In the genomic region with DNA sequence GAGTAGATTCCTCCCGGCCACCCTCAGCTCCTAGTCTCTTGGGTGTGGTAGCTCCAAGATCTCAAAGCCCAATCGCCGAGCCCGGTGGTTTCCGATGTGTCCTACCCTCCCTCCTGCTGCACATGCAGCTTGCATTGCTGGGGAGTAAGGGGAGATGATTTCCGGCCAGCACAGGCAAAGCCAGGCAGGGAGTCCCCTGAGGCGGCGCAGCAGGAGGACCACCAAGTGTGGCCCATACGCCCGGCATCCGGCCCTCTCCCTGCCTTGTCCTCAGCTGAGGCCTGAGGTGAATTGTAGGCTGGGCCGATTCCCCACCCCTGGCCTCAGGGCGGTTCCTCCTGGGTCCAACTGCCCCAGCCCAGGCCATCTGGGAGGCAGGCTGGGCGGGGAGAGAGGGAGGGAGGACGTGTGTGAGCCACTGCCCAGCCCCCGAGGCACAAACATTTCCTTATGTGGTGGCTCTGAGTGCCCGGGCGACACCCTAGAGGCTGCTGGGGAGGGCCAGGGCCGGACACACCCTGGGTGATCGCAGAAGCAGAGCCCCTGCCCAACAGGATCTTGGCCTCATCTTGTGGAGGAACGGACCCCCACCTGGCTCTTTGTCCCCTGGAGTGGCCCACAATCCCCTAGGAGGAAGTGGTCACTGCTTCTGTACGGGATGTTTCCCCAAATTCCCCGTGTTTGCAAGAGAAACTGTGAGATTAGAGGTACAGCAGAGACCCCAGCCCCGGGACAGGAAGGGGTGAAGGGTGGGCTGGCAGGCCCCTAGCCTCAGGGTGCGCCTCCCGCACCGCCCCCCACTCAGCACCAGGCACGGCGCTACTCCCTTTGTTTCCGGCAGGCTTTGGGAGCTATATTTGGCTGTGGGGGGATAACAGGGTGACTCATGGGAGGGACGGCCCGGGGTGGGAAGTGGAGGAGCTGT, we compare ENCODE assay signal across 2 cellular contexts.
TF ChIP-seq lines count a peak whose summit lies in the region.

No MANE protein-coding gene starts in this region.

TF ChIP-seq in GM23338, 12 proteins besides CTCF, POLR2A, EP300 and RAD21 (continued from another document):
- TF ChIP-seq JUNB (IDR thresholded peaks at IDR 0.05; ENCODE audit: unreplicated experiment): no peak
- no peak for TF ChIP-seq ZNF331 (CRISPR knock-in tag; IDR thresholded peaks at IDR 0.05; ENCODE audit: low read depth)

TF ChIP-seq in WTC11, 78 proteins besides CTCF, POLR2A, EP300 and RAD21 (continued from another document):
- TF ChIP-seq ZNF423 (CRISPR knock-in tag; IDR thresholded peaks at IDR 0.05) (peak; percentile 100), CREB1 (CRISPR knock-in tag; IDR thresholded peaks at IDR 0.05) (peak; percentile 62; the same call in 1 of the 2 replicates), ZNF219 (CRISPR knock-in tag; IDR thresholded peaks at IDR 0.05; ENCODE audit: borderline replicate concordance) (peak; percentile 28; the same call in 1 of the 2 replicates), FOXK1 (CRISPR knock-in tag; IDR thresholded peaks at IDR 0.05) (peak; percentile 68; the same call in 1 of the 2 replicates), RELA (CRISPR knock-in tag; IDR thresholded peaks at IDR 0.05; ENCODE audit: borderline replicate concordance) (no peak; the same call in 1 of the 2 replicates), ESRRA (CRISPR knock-in tag; IDR thresholded peaks at IDR 0.05; ENCODE audit: borderline replicate concordance) (peak; percentile 81; the same call in 1 of the 2 replicates), ZNF416 (CRISPR knock-in tag; IDR thresholded peaks at IDR 0.05) (0 out of 2 replicates have a peak, but pooled peaks have one; percentile 16), ZNF671 (CRISPR knock-in tag; IDR thresholded peaks at IDR 0.05) (peak; percentile 34; the same call in 1 of the 2 replicates), TP53 (CRISPR knock-in tag; IDR thresholded peaks at IDR 0.05) (no peak; the same call in 1 of the 2 replicates), ZNF232 (CRISPR knock-in tag; IDR thresholded peaks at IDR 0.05) (peak; percentile 94), ZNF121 (CRISPR knock-in tag; IDR thresholded peaks at IDR 0.05) (peak; percentile 51; the same call in 1 of the 2 replicates), ELF4 (CRISPR knock-in tag; IDR thresholded peaks at IDR 0.05; ENCODE audit: low read depth) (0 out of 2 replicates have a peak, but pooled peaks have one; percentile 28), MYBL2 (CRISPR knock-in tag; IDR thresholded peaks at IDR 0.05) (peak; percentile 68), ZNF396 (CRISPR knock-in tag; IDR thresholded peaks at IDR 0.05; ENCODE audit: borderline replicate concordance) (no peak), TEAD1 (CRISPR knock-in tag; IDR thresholded peaks at IDR 0.05) (no peak; the same call in 1 of the 2 replicates)
- TF ChIP-seq, protein P1, sequence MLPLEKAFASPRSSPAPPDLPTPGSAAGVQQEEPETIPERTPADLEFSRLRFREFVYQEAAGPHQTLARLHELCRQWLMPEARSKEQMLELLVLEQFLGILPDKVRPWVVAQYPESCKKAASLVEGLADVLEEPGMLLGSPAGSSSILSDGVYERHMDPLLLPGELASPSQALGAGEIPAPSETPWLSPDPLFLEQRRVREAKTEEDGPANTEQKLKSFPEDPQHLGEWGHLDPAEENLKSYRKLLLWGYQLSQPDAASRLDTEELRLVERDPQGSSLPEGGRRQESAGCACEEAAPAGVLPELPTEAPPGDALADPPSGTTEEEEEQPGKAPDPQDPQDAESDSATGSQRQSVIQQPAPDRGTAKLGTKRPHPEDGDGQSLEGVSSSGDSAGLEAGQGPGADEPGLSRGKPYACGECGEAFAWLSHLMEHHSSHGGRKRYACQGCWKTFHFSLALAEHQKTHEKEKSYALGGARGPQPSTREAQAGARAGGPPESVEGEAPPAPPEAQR (CRISPR knock-in tag; IDR thresholded peaks at IDR 0.05): peak; percentile 2; the same call in 1 of the 2 replicates
- TF ChIP-seq, protein P2, sequence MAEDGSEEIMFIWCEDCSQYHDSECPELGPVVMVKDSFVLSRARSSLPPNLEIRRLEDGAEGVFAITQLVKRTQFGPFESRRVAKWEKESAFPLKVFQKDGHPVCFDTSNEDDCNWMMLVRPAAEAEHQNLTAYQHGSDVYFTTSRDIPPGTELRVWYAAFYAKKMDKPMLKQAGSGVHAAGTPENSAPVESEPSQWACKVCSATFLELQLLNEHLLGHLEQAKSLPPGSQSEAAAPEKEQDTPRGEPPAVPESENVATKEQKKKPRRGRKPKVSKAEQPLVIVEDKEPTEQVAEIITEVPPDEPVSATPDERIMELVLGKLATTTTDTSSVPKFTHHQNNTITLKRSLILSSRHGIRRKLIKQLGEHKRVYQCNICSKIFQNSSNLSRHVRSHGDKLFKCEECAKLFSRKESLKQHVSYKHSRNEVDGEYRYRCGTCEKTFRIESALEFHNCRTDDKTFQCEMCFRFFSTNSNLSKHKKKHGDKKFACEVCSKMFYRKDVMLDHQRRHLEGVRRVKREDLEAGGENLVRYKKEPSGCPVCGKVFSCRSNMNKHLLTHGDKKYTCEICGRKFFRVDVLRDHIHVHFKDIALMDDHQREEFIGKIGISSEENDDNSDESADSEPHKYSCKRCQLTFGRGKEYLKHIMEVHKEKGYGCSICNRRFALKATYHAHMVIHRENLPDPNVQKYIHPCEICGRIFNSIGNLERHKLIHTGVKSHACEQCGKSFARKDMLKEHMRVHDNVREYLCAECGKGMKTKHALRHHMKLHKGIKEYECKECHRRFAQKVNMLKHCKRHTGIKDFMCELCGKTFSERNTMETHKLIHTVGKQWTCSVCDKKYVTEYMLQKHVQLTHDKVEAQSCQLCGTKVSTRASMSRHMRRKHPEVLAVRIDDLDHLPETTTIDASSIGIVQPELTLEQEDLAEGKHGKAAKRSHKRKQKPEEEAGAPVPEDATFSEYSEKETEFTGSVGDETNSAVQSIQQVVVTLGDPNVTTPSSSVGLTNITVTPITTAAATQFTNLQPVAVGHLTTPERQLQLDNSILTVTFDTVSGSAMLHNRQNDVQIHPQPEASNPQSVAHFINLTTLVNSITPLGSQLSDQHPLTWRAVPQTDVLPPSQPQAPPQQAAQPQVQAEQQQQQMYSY (CRISPR knock-in tag; IDR thresholded peaks at IDR 0.05): peak; percentile 71
- TF ChIP-seq, protein P3, sequence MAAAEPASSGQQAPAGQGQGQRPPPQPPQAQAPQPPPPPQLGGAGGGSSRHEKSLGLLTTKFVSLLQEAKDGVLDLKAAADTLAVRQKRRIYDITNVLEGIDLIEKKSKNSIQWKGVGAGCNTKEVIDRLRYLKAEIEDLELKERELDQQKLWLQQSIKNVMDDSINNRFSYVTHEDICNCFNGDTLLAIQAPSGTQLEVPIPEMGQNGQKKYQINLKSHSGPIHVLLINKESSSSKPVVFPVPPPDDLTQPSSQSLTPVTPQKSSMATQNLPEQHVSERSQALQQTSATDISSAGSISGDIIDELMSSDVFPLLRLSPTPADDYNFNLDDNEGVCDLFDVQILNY (CRISPR knock-in tag; IDR thresholded peaks at IDR 0.05): peak; percentile 54; the same call in 1 of the 2 replicates
- TF ChIP-seq, protein P4, sequence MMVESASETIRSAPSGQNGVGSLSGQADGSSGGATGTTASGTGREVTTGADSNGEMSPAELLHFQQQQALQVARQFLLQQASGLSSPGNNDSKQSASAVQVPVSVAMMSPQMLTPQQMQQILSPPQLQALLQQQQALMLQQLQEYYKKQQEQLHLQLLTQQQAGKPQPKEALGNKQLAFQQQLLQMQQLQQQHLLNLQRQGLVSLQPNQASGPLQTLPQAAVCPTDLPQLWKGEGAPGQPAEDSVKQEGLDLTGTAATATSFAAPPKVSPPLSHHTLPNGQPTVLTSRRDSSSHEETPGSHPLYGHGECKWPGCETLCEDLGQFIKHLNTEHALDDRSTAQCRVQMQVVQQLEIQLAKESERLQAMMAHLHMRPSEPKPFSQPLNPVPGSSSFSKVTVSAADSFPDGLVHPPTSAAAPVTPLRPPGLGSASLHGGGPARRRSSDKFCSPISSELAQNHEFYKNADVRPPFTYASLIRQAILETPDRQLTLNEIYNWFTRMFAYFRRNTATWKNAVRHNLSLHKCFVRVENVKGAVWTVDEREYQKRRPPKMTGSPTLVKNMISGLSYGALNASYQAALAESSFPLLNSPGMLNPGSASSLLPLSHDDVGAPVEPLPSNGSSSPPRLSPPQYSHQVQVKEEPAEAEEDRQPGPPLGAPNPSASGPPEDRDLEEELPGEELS (CRISPR knock-in tag; IDR thresholded peaks at IDR 0.05): peak; percentile 89
- TF ChIP-seq, protein P5, sequence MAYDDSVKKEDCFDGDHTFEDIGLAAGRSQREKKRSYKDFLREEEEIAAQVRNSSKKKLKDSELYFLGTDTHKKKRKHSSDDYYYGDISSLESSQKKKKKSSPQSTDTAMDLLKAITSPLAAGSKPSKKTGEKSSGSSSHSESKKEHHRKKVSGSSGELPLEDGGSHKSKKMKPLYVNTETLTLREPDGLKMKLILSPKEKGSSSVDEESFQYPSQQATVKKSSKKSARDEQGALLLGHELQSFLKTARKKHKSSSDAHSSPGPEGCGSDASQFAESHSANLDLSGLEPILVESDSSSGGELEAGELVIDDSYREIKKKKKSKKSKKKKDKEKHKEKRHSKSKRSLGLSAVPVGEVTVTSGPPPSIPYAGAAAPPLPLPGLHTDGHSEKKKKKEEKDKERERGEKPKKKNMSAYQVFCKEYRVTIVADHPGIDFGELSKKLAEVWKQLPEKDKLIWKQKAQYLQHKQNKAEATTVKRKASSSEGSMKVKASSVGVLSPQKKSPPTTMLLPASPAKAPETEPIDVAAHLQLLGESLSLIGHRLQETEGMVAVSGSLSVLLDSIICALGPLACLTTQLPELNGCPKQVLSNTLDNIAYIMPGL (CRISPR knock-in tag; IDR thresholded peaks at IDR 0.05): peak; percentile 67; the same call in 1 of the 2 replicates
- TF ChIP-seq, protein P6, sequence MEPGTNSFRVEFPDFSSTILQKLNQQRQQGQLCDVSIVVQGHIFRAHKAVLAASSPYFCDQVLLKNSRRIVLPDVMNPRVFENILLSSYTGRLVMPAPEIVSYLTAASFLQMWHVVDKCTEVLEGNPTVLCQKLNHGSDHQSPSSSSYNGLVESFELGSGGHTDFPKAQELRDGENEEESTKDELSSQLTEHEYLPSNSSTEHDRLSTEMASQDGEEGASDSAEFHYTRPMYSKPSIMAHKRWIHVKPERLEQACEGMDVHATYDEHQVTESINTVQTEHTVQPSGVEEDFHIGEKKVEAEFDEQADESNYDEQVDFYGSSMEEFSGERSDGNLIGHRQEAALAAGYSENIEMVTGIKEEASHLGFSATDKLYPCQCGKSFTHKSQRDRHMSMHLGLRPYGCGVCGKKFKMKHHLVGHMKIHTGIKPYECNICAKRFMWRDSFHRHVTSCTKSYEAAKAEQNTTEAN (CRISPR knock-in tag; IDR thresholded peaks at IDR 0.05): peak; percentile 90; the same call in 1 of the 2 replicates
- TF ChIP-seq, protein P7, sequence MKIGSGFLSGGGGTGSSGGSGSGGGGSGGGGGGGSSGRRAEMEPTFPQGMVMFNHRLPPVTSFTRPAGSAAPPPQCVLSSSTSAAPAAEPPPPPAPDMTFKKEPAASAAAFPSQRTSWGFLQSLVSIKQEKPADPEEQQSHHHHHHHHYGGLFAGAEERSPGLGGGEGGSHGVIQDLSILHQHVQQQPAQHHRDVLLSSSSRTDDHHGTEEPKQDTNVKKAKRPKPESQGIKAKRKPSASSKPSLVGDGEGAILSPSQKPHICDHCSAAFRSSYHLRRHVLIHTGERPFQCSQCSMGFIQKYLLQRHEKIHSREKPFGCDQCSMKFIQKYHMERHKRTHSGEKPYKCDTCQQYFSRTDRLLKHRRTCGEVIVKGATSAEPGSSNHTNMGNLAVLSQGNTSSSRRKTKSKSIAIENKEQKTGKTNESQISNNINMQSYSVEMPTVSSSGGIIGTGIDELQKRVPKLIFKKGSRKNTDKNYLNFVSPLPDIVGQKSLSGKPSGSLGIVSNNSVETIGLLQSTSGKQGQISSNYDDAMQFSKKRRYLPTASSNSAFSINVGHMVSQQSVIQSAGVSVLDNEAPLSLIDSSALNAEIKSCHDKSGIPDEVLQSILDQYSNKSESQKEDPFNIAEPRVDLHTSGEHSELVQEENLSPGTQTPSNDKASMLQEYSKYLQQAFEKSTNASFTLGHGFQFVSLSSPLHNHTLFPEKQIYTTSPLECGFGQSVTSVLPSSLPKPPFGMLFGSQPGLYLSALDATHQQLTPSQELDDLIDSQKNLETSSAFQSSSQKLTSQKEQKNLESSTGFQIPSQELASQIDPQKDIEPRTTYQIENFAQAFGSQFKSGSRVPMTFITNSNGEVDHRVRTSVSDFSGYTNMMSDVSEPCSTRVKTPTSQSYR (CRISPR knock-in tag; IDR thresholded peaks at IDR 0.05): peak; percentile 37; the same call in 1 of the 2 replicates
- TF ChIP-seq, protein P8, sequence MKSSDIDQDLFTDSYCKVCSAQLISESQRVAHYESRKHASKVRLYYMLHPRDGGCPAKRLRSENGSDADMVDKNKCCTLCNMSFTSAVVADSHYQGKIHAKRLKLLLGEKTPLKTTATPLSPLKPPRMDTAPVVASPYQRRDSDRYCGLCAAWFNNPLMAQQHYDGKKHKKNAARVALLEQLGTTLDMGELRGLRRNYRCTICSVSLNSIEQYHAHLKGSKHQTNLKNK (CRISPR knock-in tag; IDR thresholded peaks at IDR 0.05): no peak
